8 cellular contexts compared by ENCODE assay signal in genomic region chr2:98608962-98609604, GRCh38. TPM values are rescaled to one million over a fixed set of nuclear protein-coding genes. Genes with fewer than 3 reads are reported as not detected.
DNase-seq lines count a peak whose midpoint lies in the region; ATAC-seq and TF ChIP-seq lines count a peak whose summit lies in the region.

No MANE protein-coding gene starts in this region.

- peak overlapping the region; percentile 95 for H3K9ac ChIP-seq in Loucy (ENCODE audit: low read depth, low read length, poor library complexity, severe bottlenecking)

- no peaks in the 10 kb centered on the region for H3K36me3 ChIP-seq in Loucy (ENCODE audit: insufficient read depth, low read length)
- peaks cover 0 to 5% of the 10 kb centered on the region in 2 donors for H3K36me3 ChIP-seq in body of pancreas (replicated peaks in 1 of 2; ENCODE audit: insufficient read depth in 1 of 2, low read depth in 2 of 2)

- DNase-seq in activated T-cell treated with anti-CD3 and anti-CD28 coated beads, Interleukin-2, amount 50 U/mL, for 4 hours: no peak
- no peak for DNase-seq in activated T-cell treated with anti-CD3 and anti-CD28 coated beads for 4 hours
- peak in 2 of 4 donors; percentile 35 to 38 for DNase-seq in body of pancreas
- DNase-seq in iPS-NIHi7 (ENCODE audit: extremely low spot score): peak; percentile 34
- DNase-seq in stimulated activated effector memory CD8-positive, alpha-beta T cell treated with anti-CD3 and anti-CD28 coated beads, Interleukin-12 subunit alpha, Interleukin-12 subunit beta, amount 100 ng/mL, for 72 hours (ENCODE audit: low spot score in 2 of 2): no peak
- no peak for DNase-seq in NCI-H2171 (lab: John Stamatoyannopoulos, UW)
- DNase-seq in posterior cingulate gyrus: no peak

- peak overlapping the region; percentile 94 for H3K4me2 ChIP-seq in Loucy (ENCODE audit: low read depth, low read length, poor library complexity, severe bottlenecking)

- H3K79me2 ChIP-seq in Loucy (ENCODE audit: insufficient read depth, low read length): peaks cover 69% of the 10 kb centered on the region

- intact Hi-C loops in body of pancreas (cut with DNase I): no loop called here
- intact Hi-C loops in posterior cingulate gyrus (cut with DNase I): loop anchor here (5.0 kb wide), 1 partner anchor 197 kb away; no protein-coding TSS in a partner anchor

- peak overlapping the region; percentile 91 to 98 (median 94) for H3K27ac ChIP-seq in body of pancreas

- peaks cover 71% of the 10 kb centered on the region for H3K4me1 Mint-ChIP-seq in activated T-cell treated with anti-CD3 and anti-CD28 coated beads, Interleukin-2, amount 50 U/mL, for 4 hours (ENCODE audit: low read depth)
- peaks cover 68% of the 10 kb centered on the region for H3K4me1 Mint-ChIP-seq in stimulated activated effector memory CD8-positive, alpha-beta T cell treated with anti-CD3 and anti-CD28 coated beads, Interleukin-12 subunit alpha, Interleukin-12 subunit beta, amount 100 ng/mL, for 72 hours

- H3K4me1 ChIP-seq in Loucy (ENCODE audit: insufficient read depth, low read length, poor library complexity, severe bottlenecking) (peaks cover 37% of the 10 kb centered on the region), body of pancreas (peaks cover 40% of the 10 kb centered on the region)

- peak overlapping the region; percentile 99 for H2AFZ ChIP-seq in Loucy (ENCODE audit: low read length)

- no peaks in the 10 kb centered on the region for H3K9me2 ChIP-seq in Loucy (replicated peaks; ENCODE audit: low read depth, low read length)

- H3K27me3 ChIP-seq in Loucy (ENCODE audit: insufficient read depth, low read length, poor library complexity, severe bottlenecking) (no peaks in the 10 kb centered on the region), body of pancreas (no peaks in the 10 kb centered on the region)

- H3K4me3 ChIP-seq in Loucy (ENCODE audit: low read length, poor library complexity, severe bottlenecking) (peak overlapping the region; percentile 99), body of pancreas (peak overlapping the region; percentile 71 to 83)

- ATAC-seq in activated T-cell treated with anti-CD3 and anti-CD28 coated beads, Interleukin-2, amount 50 U/mL, for 4 hours: peak in 1 of 2 donors; percentile 7
- ATAC-seq in body of pancreas: peak; percentile 28
- peak; percentile 9 for ATAC-seq in stimulated activated effector memory CD8-positive, alpha-beta T cell treated with anti-CD3 and anti-CD28 coated beads, Interleukin-12 subunit alpha, Interleukin-12 subunit beta, amount 100 ng/mL, for 72 hours

- 2 to 4% methylated on average over 19 to 29 of the region's 29 CpGs for WGBS in body of pancreas, 2 donors

- no peaks in the 10 kb centered on the region for H3K27me3 Mint-ChIP-seq in activated T-cell treated with anti-CD3 and anti-CD28 coated beads, Interleukin-2, amount 50 U/mL, for 4 hours (ENCODE audit: low read depth)

- peaks cover 27% of the 10 kb centered on the region for H4K20me1 ChIP-seq in Loucy (ENCODE audit: insufficient read depth, low read length, poor library complexity, severe bottlenecking)

- H3K4me3 Mint-ChIP-seq in activated T-cell treated with anti-CD3 and anti-CD28 coated beads, Interleukin-2, amount 50 U/mL, for 4 hours: peak overlapping the region; percentile 84
- H3K4me3 Mint-ChIP-seq in stimulated activated effector memory CD8-positive, alpha-beta T cell treated with anti-CD3 and anti-CD28 coated beads, Interleukin-12 subunit alpha, Interleukin-12 subunit beta, amount 100 ng/mL, for 72 hours: peak overlapping the region; percentile 88

- H3K9me3 Mint-ChIP-seq in activated T-cell treated with anti-CD3 and anti-CD28 coated beads, Interleukin-2, amount 50 U/mL, for 4 hours: no peaks in the 10 kb centered on the region
- H3K9me3 Mint-ChIP-seq in stimulated activated effector memory CD8-positive, alpha-beta T cell treated with anti-CD3 and anti-CD28 coated beads, Interleukin-12 subunit alpha, Interleukin-12 subunit beta, amount 100 ng/mL, for 72 hours: no peaks in the 10 kb centered on the region

- peak overlapping the region; percentile 97 for H3K27ac Mint-ChIP-seq in stimulated activated effector memory CD8-positive, alpha-beta T cell treated with anti-CD3 and anti-CD28 coated beads, Interleukin-12 subunit alpha, Interleukin-12 subunit beta, amount 100 ng/mL, for 72 hours

- TF ChIP-seq POLR2A in body of pancreas (IDR thresholded peaks at IDR 0.05): no peak

- TF ChIP-seq CTCF in Loucy (conservative IDR thresholded peaks at IDR 0.05; ENCODE audit: low read length): no peak
- TF ChIP-seq CTCF in body of pancreas (IDR thresholded peaks at IDR 0.05): no peak

- H3K36me3 Mint-ChIP-seq in activated T-cell treated with anti-CD3 and anti-CD28 coated beads, Interleukin-2, amount 50 U/mL, for 4 hours (ENCODE audit: insufficient read depth): peaks cover 21% of the 10 kb centered on the region
- peaks cover 61% of the 10 kb centered on the region for H3K36me3 Mint-ChIP-seq in stimulated activated effector memory CD8-positive, alpha-beta T cell treated with anti-CD3 and anti-CD28 coated beads, Interleukin-12 subunit alpha, Interleukin-12 subunit beta, amount 100 ng/mL, for 72 hours

- no peaks in the 10 kb centered on the region for H3F3A ChIP-seq in Loucy (ENCODE audit: low read depth)

- H3K9me3 ChIP-seq in Loucy (ENCODE audit: insufficient read depth, low read depth, low read length): no peaks in the 10 kb centered on the region
- H3K9me3 ChIP-seq in body of pancreas: no peaks in the 10 kb centered on the region

RNA-seq across cellular contexts. Expression of gene UNC50, which starts 0.7 kb away (rescaled TPM):
- 10 to 100 TPM; 30.2 to 39.1 (median 35.9) TPM for total RNA-seq in activated T-cell treated with anti-CD3 and anti-CD28 coated beads, Interleukin-2, amount 50 U/mL, for 4 hours
- total RNA-seq in body of pancreas: 10 to 100 TPM; 30.9 to 53.7 TPM

RNA-seq across cellular contexts. Expression of gene COA5, which starts 0.8 kb away (rescaled TPM):
- 10 to 100 TPM; 14.5 to 17.6 (median 15.9) TPM for total RNA-seq in activated T-cell treated with anti-CD3 and anti-CD28 coated beads, Interleukin-2, amount 50 U/mL, for 4 hours
- 10 to 100 TPM; 20.1 to 39.2 TPM for total RNA-seq in body of pancreas
